Comparison of ENCODE assay signal across 8 cellular contexts in the genomic region with DNA sequence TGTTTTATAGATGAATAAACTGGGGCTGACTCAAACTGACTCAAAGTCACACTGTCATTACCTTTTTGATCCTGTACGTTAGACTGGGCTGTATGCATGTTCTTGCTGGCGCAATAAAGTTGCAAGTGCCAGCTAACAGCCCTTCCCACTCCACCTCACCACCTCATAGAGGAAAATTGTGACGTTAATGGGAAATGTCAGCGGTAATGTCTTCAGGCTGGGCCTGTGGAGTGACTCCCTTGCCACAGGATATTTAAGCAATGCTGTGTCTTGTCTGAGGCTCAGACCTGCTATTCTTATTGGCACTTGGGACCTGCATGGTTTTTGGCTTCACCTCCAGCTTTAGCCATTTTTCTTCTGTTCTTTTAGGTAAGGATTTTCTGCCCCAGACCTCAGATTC. TPM values are rescaled to one million over a fixed set of nuclear protein-coding genes. Genes with fewer than 3 reads are reported as not detected.
DNase-seq lines count a peak whose midpoint lies in the region; ATAC-seq and TF ChIP-seq lines count a peak whose summit lies in the region.

No MANE protein-coding gene starts in this region.

- no peak overlapping the region for H4K8ac ChIP-seq in H9 (replicated peaks; ENCODE audit: insufficient read length, low read depth, low read length)

- H3K9me3 ChIP-seq in DND-41 (ENCODE audit: insufficient read depth, low read length, severe bottlenecking), result no peaks in the 10 kb centered on the region
- H3K9me3 ChIP-seq in H9 (ENCODE audit: control insufficient read depth, low read depth, low read length), result no peaks in the 10 kb centered on the region

- H3K79me2 ChIP-seq in DND-41 (ENCODE audit: insufficient read depth, low read length), result no peaks in the 10 kb centered on the region
- H3K79me2 ChIP-seq in H9 (ENCODE audit: insufficient read depth, low read length), result no peaks in the 10 kb centered on the region

- H3K9ac ChIP-seq in DND-41 (ENCODE audit: low read depth, low read length) (0 out of 2 replicates have a peak overlapping the region, but pooled peaks have one; percentile 8), H9 (ENCODE audit: extremely low read depth, insufficient read length, low read length) (no peak overlapping the region)

- no peak overlapping the region for H3T11ph ChIP-seq in H9 (ENCODE audit: low read length)

- peak overlapping the region; percentile 19; the same call in 1 of the 2 replicates for H3K4me2 ChIP-seq in DND-41 (ENCODE audit: insufficient read depth, low read length)
- H3K4me2 ChIP-seq in H9 (ENCODE audit: insufficient read depth, insufficient read length, low read length), result no peak overlapping the region

- no peak for TF ChIP-seq CTCF in DND-41 (IDR thresholded peaks at IDR 0.05; ENCODE audit: borderline replicate concordance, extremely low read depth, low read length, poor library complexity, severe bottlenecking)
- no peak for TF ChIP-seq CTCF in H9 (conservative IDR thresholded peaks at IDR 0.05)
- no peak for TF ChIP-seq CTCF in epithelial cell of esophagus (IDR thresholded peaks at IDR 0.05; ENCODE audit: insufficient read depth, low read depth, low read length, missing control alignments)

- ATAC-seq in DND-41 (ENCODE audit: insufficient read depth, low read depth) (no peak), sciatic nerve (peak; percentile 38)

- H2AK5ac ChIP-seq in H9 (ENCODE audit: insufficient read length, low read length), result no peak overlapping the region

- no peaks in the 10 kb centered on the region for H3K9me3 Mint-ChIP-seq in H9

- intact Hi-C loops in sciatic nerve (cut with DNase I), result no loop called here

- H2BK12ac ChIP-seq in H9 (ENCODE audit: insufficient read length, low read depth, low read length), result no peak overlapping the region

- no peaks in the 10 kb centered on the region for H3K79me1 ChIP-seq in H9 (ENCODE audit: insufficient read depth, low read depth, low read length, poor library complexity, severe bottlenecking)

- peak overlapping the region; percentile 65 for H2AFZ ChIP-seq in DND-41 (ENCODE audit: low read depth, low read length)
- H2AFZ ChIP-seq in H9 (ENCODE audit: low read length), result peak overlapping the region; percentile 78

- no peak overlapping the region for H2BK120ac ChIP-seq in H9 (ENCODE audit: low read depth, low read length, poor library complexity, severe bottlenecking)

- no peak overlapping the region for H3K14ac ChIP-seq in H9 (ENCODE audit: insufficient read depth, low read length)

- H3K27ac Mint-ChIP-seq in H9, result peak overlapping the region in 2 of 3 experiments; percentile 21 to 95; a peak in 2 of 7 replicates

- WGBS in H9 (ENCODE audit: extremely low coverage, insufficient read length, low lambda C conversion rate), result no CpG with 5 or more reads among the region's 4 CpGs

- H3K36me3 Mint-ChIP-seq in H9 (ENCODE audit: insufficient read depth in 1 of 3, low read depth in 3 of 3), result no peaks in the 10 kb centered on the region

- H2BK5ac ChIP-seq in H9 (ENCODE audit: insufficient read length, low read length), result no peak overlapping the region

- H3K27me3 ChIP-seq in DND-41 (ENCODE audit: insufficient read depth, low read length, poor library complexity), result no peaks in the 10 kb centered on the region
- no peaks in the 10 kb centered on the region for H3K27me3 ChIP-seq in H9 (ENCODE audit: insufficient read depth, low read length)

- H2BK15ac ChIP-seq in H9 (ENCODE audit: low read depth, low read length), result no peak overlapping the region

- H3K56ac ChIP-seq in H9 (ENCODE audit: insufficient read length, low read depth, low read length), result no peak overlapping the region

- no peak overlapping the region for H3K4ac ChIP-seq in H9 (ENCODE audit: low read depth, low read length)

- H2BK20ac ChIP-seq in H9 (ENCODE audit: low read depth, low read length, poor library complexity, severe bottlenecking), result no peak overlapping the region

- peak overlapping the region; percentile 49 for H3K27ac ChIP-seq in DND-41 (ENCODE audit: low read length)
- no peak overlapping the region for H3K27ac ChIP-seq in H9 (ENCODE audit: insufficient read length, low read depth, low read length)

- no peak for DNase-seq in DND-41
- DNase-seq in H9, result no peak
- DNase-seq in NOMO-1 treated with dmso at 0.1 percent for 144 hours (lab: John Stamatoyannopoulos, UW; ENCODE audit: unreplicated experiment), result peak; percentile 50
- DNase-seq in epithelial cell of esophagus (ENCODE audit: low read depth), result peak; percentile 88
- DNase-seq in sciatic nerve (ENCODE audit: low spot score), result no peak
- no peak for DNase-seq in NCI-H146 treated with DMSO at 0.1 percent for 48 hours (lab: John Stamatoyannopoulos, UW; ENCODE audit: unreplicated experiment)
- DNase-seq in Ammon's horn (ENCODE audit: low spot score), result no peak
- no peak for DNase-seq in foreskin melanocyte

- H3K4me3 Mint-ChIP-seq in H9, result no peak overlapping the region

- no peak overlapping the region for H3K4me3 ChIP-seq in DND-41 (ENCODE audit: low read depth in 1 of 2, low read length in 2 of 2)
- no peak overlapping the region for H3K4me3 ChIP-seq in epithelial cell of esophagus (ENCODE audit: low read length)

- no peaks in the 10 kb centered on the region for H3K27me3 Mint-ChIP-seq in H9 (ENCODE audit: low read depth)

- H3K36me3 ChIP-seq in DND-41 (ENCODE audit: insufficient read depth, low read length), result peaks cover 33% of the 10 kb centered on the region

- no peak overlapping the region for H4K91ac ChIP-seq in H9 (ENCODE audit: insufficient read length, low read depth, low read length)

- H3K23me2 ChIP-seq in H9 (ENCODE audit: insufficient read length, low read depth, low read length, poor library complexity, severe bottlenecking), result no peaks in the 10 kb centered on the region

- H3K4me1 Mint-ChIP-seq in H9, result peaks cover 11 to 12% of the 10 kb centered on the region in 2 experiments

- H4K5ac ChIP-seq in H9 (ENCODE audit: insufficient read length, low read depth, low read length), result no peak overlapping the region

- H4K20me1 ChIP-seq in DND-41 (ENCODE audit: insufficient read depth, low read length) (no peaks in the 10 kb centered on the region), H9 (ENCODE audit: control insufficient read depth, insufficient read depth, insufficient read length) (no peaks in the 10 kb centered on the region)

- no peak overlapping the region for H3K18ac ChIP-seq in H9 (ENCODE audit: insufficient read length, low read depth, low read length)

- H3K23ac ChIP-seq in H9 (ENCODE audit: insufficient read length, low read depth, low read length), result no peak overlapping the region

- H3K4me1 ChIP-seq in DND-41 (ENCODE audit: insufficient read depth, low read length), result peaks cover 13% of the 10 kb centered on the region
- H3K4me1 ChIP-seq in H9 (ENCODE audit: insufficient read depth, low read length), result peaks cover 4% of the 10 kb centered on the region; the same call in 1 of the 2 replicates

RNA-seq across cellular contexts. Expression of gene CASP10, which starts 25.2 kb away (rescaled TPM):
- 2.7 and 3.3 TPM in 2 replicates for total RNA-seq in H9 (2021)
- 14.3 TPM for total RNA-seq in sciatic nerve

RNA-seq across cellular contexts. Expression of gene CFLAR, which starts 41.7 kb away (rescaled TPM):
- 5.7 and 7.6 TPM in 2 replicates for total RNA-seq in H9 (2021)
- 210 TPM for total RNA-seq in sciatic nerve

Comparison
In these comparisons a context has a peak if more than half of its experiments do, and no peak if none do; other contexts are left out.
1. DNase-seq: peak in NOMO-1 treated with dmso at 0.1 percent for 144 hours (single experiment) and epithelial cell of esophagus (single experiment); none in DND-41 (single experiment), H9 (single experiment), sciatic nerve (single experiment), NCI-H146 treated with DMSO at 0.1 percent for 48 hours (single experiment), Ammon's horn (single experiment) and foreskin melanocyte (single experiment).
2. RNA of gene CFLAR, which starts 41.7 kb away (total RNA-seq): 210 TPM in sciatic nerve (single experiment); 5.7 to 7.6 TPM in H9; every median in the first group is over 10 times any median in the second.